ENCODE assay signal across 8 cellular contexts in the genomic region with DNA sequence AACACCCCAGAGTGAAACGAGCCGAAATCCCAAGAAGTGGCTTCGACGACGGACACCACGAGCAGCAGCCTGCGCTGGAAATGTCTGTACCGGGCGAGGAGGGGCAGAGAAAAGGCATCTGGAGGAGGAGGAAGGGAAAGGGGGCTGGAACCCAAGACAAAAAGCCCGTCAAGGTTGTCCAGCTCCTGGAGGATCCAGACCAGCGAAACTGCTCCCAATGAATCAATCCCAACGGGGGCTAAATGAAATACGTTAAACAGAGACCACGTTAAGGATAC. TPM values are rescaled to one million over a fixed set of nuclear protein-coding genes. Genes with fewer than 3 reads are reported as not detected.
DNase-seq lines count a peak whose midpoint lies in the region; TF ChIP-seq lines count a peak whose summit lies in the region.

No MANE protein-coding gene starts in this region.

- CTCF ChIA-PET in CD8-positive, alpha-beta memory T cell (lab: Charles Lee), result no interaction called here
- CTCF ChIA-PET in GM10248 (lab: Yijun Ruan, JAX), result interaction anchor here (1.4 to 1.6 kb wide), 2 partner anchors 10 to 13 kb away, joined by 4 to 5 read pairs; no protein-coding TSS in a partner anchor

- peaks cover 17% of the 10 kb centered on the region for H3K4me1 ChIP-seq in CD8-positive, alpha-beta memory T cell (ENCODE audit: insufficient read depth, low read length)
- H3K4me1 ChIP-seq in colonic mucosa (no peaks in the 10 kb centered on the region), stomach smooth muscle (ENCODE audit: control insufficient read depth, insufficient read depth, low read length) (no peaks in the 10 kb centered on the region)

- peaks cover 32 to 52% (median 49%) of the 10 kb centered on the region in 3 donors for H3K4me1 Mint-ChIP-seq in CD8-positive, alpha-beta memory T cell

- peak overlapping the region; percentile 87 to 97 (median 94) for H3K27ac Mint-ChIP-seq in CD8-positive, alpha-beta memory T cell

- H3K9me3 Mint-ChIP-seq in CD8-positive, alpha-beta memory T cell, result no peaks in the 10 kb centered on the region

- no peaks in the 10 kb centered on the region for H3K27me3 ChIP-seq in CD8-positive, alpha-beta memory T cell (ENCODE audit: insufficient read depth, low read length, poor library complexity, severe bottlenecking)
- H3K27me3 ChIP-seq in H7 (ENCODE audit: control insufficient read depth, insufficient read depth, low read length), result no peaks in the 10 kb centered on the region
- no peaks in the 10 kb centered on the region for H3K27me3 ChIP-seq in colonic mucosa
- H3K27me3 ChIP-seq in stomach smooth muscle (ENCODE audit: control insufficient read depth in 1 of 2, insufficient read depth in 2 of 2, low read length in 2 of 2), result no peaks in the 10 kb centered on the region

- WGBS in lower leg skin, 2 donors, result 0% methylated on average over 14 of the region's 14 CpGs

- intact Hi-C loops in colonic mucosa (cut with DNase I) (no loop called here), lower leg skin (cut with DNase I; ENCODE audit: low total_unique reads) (no loop called here)

- peaks cover 0 to 8% (median 0%) of the 10 kb centered on the region in 3 donors for H3K36me3 Mint-ChIP-seq in CD8-positive, alpha-beta memory T cell

- no peak for TF ChIP-seq POLR2A in lower leg skin (IDR thresholded peaks at IDR 0.05)

- H3K36me3 ChIP-seq in CD8-positive, alpha-beta memory T cell (ENCODE audit: insufficient read depth, low read length), result no peaks in the 10 kb centered on the region
- H3K36me3 ChIP-seq in H7 (replicated peaks; ENCODE audit: control insufficient read depth, insufficient read depth, low read length) (no peaks in the 10 kb centered on the region), colonic mucosa (no peaks in the 10 kb centered on the region), stomach smooth muscle (ENCODE audit: control insufficient read depth in 2 of 2, insufficient read depth in 2 of 2, low read length in 2 of 2) (no peaks in the 10 kb centered on the region)

- peak in 2 of 5 donors; percentile 29 to 35 for DNase-seq in CD8-positive, alpha-beta memory T cell
- no peak for DNase-seq in H7
- peak; percentile 47 for DNase-seq in RPMI7951 (ENCODE audit: low read depth)
- peak; percentile 25 for DNase-seq in colonic mucosa
- DNase-seq in lower leg skin (ENCODE audit: low spot score in 2 of 2), result peak; percentile 17 to 86
- DNase-seq in GM10248 (ENCODE audit: extremely low spot score), result no peak
- no peak for DNase-seq in foreskin melanocyte

- TF ChIP-seq CTCF in colonic mucosa (IDR thresholded peaks at IDR 0.05) (no peak), lower leg skin (IDR thresholded peaks at IDR 0.05) (no peak), GM10248 (IDR thresholded peaks at IDR 0.05; ENCODE audit: control extremely low read depth, extremely low read depth, low read depth, missing control alignments) (no peak)

- POLR2A ChIA-PET in CD8-positive, alpha-beta memory T cell (lab: Charles Lee), result interaction anchor here (0.8 to 1.9 kb wide), 5 partner anchors 100 to 368 kb away, joined by 3 to 6 read pairs (median 3); a partner anchor contains a TSS
- POLR2A ChIA-PET in GM10248 (lab: Yijun Ruan, JAX), result no interaction called here

- H3K4me3 ChIP-seq in CD8-positive, alpha-beta memory T cell (ENCODE audit: low read length), result peak overlapping the region; percentile 88
- H3K4me3 ChIP-seq in H7 (ENCODE audit: insufficient read depth, low read depth, low read length), result peak overlapping the region; percentile 83
- peak overlapping the region; percentile 58 for H3K4me3 ChIP-seq in colonic mucosa
- H3K4me3 ChIP-seq in lower leg skin (ENCODE audit: low read depth, poor library complexity, severe bottlenecking), result peak overlapping the region; percentile 97
- peak overlapping the region; percentile 91 to 92 for H3K4me3 ChIP-seq in stomach smooth muscle (ENCODE audit: low read length in 2 of 2)

- H3K9ac ChIP-seq in colonic mucosa (ENCODE audit: low read depth in 2 of 2, low read length in 2 of 2) (peak overlapping the region; percentile 67 to 84), stomach smooth muscle (ENCODE audit: low read length in 2 of 2) (peak overlapping the region; percentile 84 to 92)

- H3K27ac ChIP-seq in CD8-positive, alpha-beta memory T cell (ENCODE audit: low read depth, low read length), result peak overlapping the region; percentile 74
- H3K27ac ChIP-seq in colonic mucosa (peak overlapping the region; percentile 72), stomach smooth muscle (ENCODE audit: low read length) (peak overlapping the region; percentile 81)

- no peaks in the 10 kb centered on the region for H3K9me3 ChIP-seq in CD8-positive, alpha-beta memory T cell (ENCODE audit: low read length)
- H3K9me3 ChIP-seq in colonic mucosa (no peaks in the 10 kb centered on the region), stomach smooth muscle (ENCODE audit: control insufficient read depth in 2 of 2, low read length in 2 of 2) (no peaks in the 10 kb centered on the region)

- peak overlapping the region; percentile 85 to 96 (median 93) for H3K4me3 Mint-ChIP-seq in CD8-positive, alpha-beta memory T cell

- peaks cover 5 to 8% of the 10 kb centered on the region in 2 donors for H3K27me3 Mint-ChIP-seq in CD8-positive, alpha-beta memory T cell

RNA-seq across cellular contexts. Expression of a gene that starts 0.5 kb away (rescaled TPM):
- total RNA-seq in CD8-positive, alpha-beta memory T cell, result 10 to 100 TPM in 1 of 2 experiments, 1 to 10 TPM in 1; 9.5 to 10.7 TPM
- 9.5 TPM for polyA plus RNA-seq in CD8-positive, alpha-beta memory T cell
- 55.6 and 65.1 TPM in 2 replicates for total RNA-seq in H7 (2014; rRNA removed; shearing (Covaris generic))
- 62.5 and 86.3 TPM in 2 replicates for total RNA-seq in RPMI7951 (2014; rRNA removed; shearing (Covaris generic))
- 10 to 100 TPM in 1 of 2 donors, 1 to 10 TPM in 1; 4.2 to 11.4 TPM for total RNA-seq in colonic mucosa
- total RNA-seq in lower leg skin, result 10 to 100 TPM in 2 of 4 donors, 1 to 10 TPM in 2; 8.4 to 15.9 (median 9.4) TPM

Comparison
In these comparisons a context has a peak if more than half of its experiments do, and no peak if none do; other contexts are left out.
1. DNase-seq: peak in RPMI7951 (single experiment), colonic mucosa (single experiment) and lower leg skin (2 of 2); none in H7 (single experiment), GM10248 (single experiment) and foreskin melanocyte (single experiment).
2. Peak in every context shown above with its lines, with median percentiles within 50 percentile points of each other: H3K27ac ChIP-seq and H3K4me3 ChIP-seq.